In genomic region chr17:27755706-27756466, GRCh38 we compare ENCODE assay signal across 19 cellular contexts. TPM values are rescaled to one million over a fixed set of nuclear protein-coding genes. Genes with fewer than 3 reads are reported as not detected.
DNase-seq lines count a peak whose midpoint lies in the region; ATAC-seq, FAIRE-seq and TF ChIP-seq lines count a peak whose summit lies in the region.
"Had no signal": no experiment of that assay in that cellular context is flagged by ENCODE, and none has a peak within 500 bp of the region (broad histone marks: within the 10 kb centered on the region; RNA-seq: fewer than 3 reads in every experiment).

No MANE protein-coding gene starts in this region.

- no peaks in the 10 kb centered on the region for H3K4me1 Mint-ChIP-seq in stimulated activated naive B cell treated with anti-CD40 and anti-IgM and Interleukin-4, amounts not matched to agents 10 μg/mL and 1 μg/mL and 100 μg/mL, for 72 hours
- H3K4me1 Mint-ChIP-seq: CD14-positive monocyte had no signal

- H3K9ac ChIP-seq in kidney (ENCODE audit: low read length in 2 of 2): no peak overlapping the region
- H3K9ac ChIP-seq: BLaER1 had no signal

- peaks cover 0 to under 1% of the 10 kb centered on the region in 2 donors for H3K36me3 Mint-ChIP-seq in stimulated activated naive B cell treated with anti-CD40 and anti-IgM and Interleukin-4, amounts not matched to agents 10 μg/mL and 1 μg/mL and 100 μg/mL, for 72 hours
- H3K36me3 Mint-ChIP-seq: CD14-positive monocyte; CD4-positive, alpha-beta memory T cell had no signal

- no peaks in the 10 kb centered on the region for H3K9me3 ChIP-seq in kidney (ENCODE audit: control insufficient read depth in 1 of 2, low read length in 2 of 2)
- H3K9me3 ChIP-seq: BLaER1, HAP-1 had no signal

- H3K4me3 Mint-ChIP-seq in stimulated activated naive B cell treated with anti-CD40 and anti-IgM and Interleukin-4, amounts not matched to agents 10 μg/mL and 1 μg/mL and 100 μg/mL, for 72 hours: no peak overlapping the region
- H3K4me3 Mint-ChIP-seq: CD14-positive monocyte; CD4-positive, alpha-beta memory T cell; GM23338 had no signal

- no peak for TF ChIP-seq CTCF in kidney (IDR thresholded peaks at IDR 0.05; ENCODE audit: borderline replicate concordance, extremely low read depth, insufficient read depth)

- no peak overlapping the region for H3K27ac ChIP-seq in kidney (ENCODE audit: low read depth in 2 of 2, low read length in 2 of 2)
- H3K27ac ChIP-seq: BLaER1, HL-60 had no signal

- no peak for FAIRE-seq in kidney (lab: Jason Lieb, UNC)

- peaks cover 14 to 30% of the 10 kb centered on the region in 2 donors for H3K27me3 Mint-ChIP-seq in stimulated activated naive B cell treated with anti-CD40 and anti-IgM and Interleukin-4, amounts not matched to agents 10 μg/mL and 1 μg/mL and 100 μg/mL, for 72 hours

- H3K27ac Mint-ChIP-seq in stimulated activated naive B cell treated with anti-CD40 and anti-IgM and Interleukin-4, amounts not matched to agents 10 μg/mL and 1 μg/mL and 100 μg/mL, for 72 hours: no peak overlapping the region
- H3K27ac Mint-ChIP-seq: CD4-positive, alpha-beta memory T cell; GM23338 had no signal

- no peaks in the 10 kb centered on the region for H3K27me3 ChIP-seq in H7 (ENCODE audit: control insufficient read depth, insufficient read depth, low read length)
- H3K27me3 ChIP-seq: BLaER1 had no signal

- peak; percentile 27 for DNase-seq in activated CD4-positive, CD25-positive, alpha-beta regulatory T cell treated with anti-CD3 and anti-CD28 coated beads, Interleukin-2, amount 50 U/mL, for 72 hours
- DNase-seq in activated CD4-positive, CD25-positive, alpha-beta regulatory T cell (lab: John Stamatoyannopoulos, UW): no peak
- peak; percentile 27 for DNase-seq in H7
- peak; percentile 62 for DNase-seq in kidney
- peak; percentile 77 for DNase-seq in posterior vena cava (ENCODE audit: low spot score)
- no peak for DNase-seq in stimulated activated naive B cell treated with anti-CD40 and anti-IgM and Interleukin-4, amounts not matched to agents 10 μg/mL and 1 μg/mL and 100 μg/mL, for 72 hours
- no peak for DNase-seq in HK-2 (ENCODE audit: unreplicated experiment)
- DNase-seq: 8988T, DMS153, DMS79, GF-D8 had no signal

- H3K4me1 ChIP-seq in kidney (ENCODE audit: control insufficient read depth in 1 of 2, insufficient read depth in 1 of 2, low read depth in 1 of 2, low read length in 2 of 2): no peaks in the 10 kb centered on the region
- H3K4me1 ChIP-seq: HAP-1 had no signal

- no peak overlapping the region for H3K4me3 ChIP-seq in H7 (ENCODE audit: insufficient read depth, low read depth, low read length)
- H3K4me3 ChIP-seq in kidney (ENCODE audit: low read length in 2 of 2): no peak overlapping the region
- H3K4me3 ChIP-seq: BLaER1, GM23338, HAP-1 had no signal

- intact Hi-C loops in kidney (cut with DNase I): loop anchor here (5.0 kb wide), 1 partner anchor 99 kb away; no protein-coding TSS in a partner anchor
- intact Hi-C loops in posterior vena cava (cut with DNase I): loop anchor here in 1 of 2 donors (5.0 kb wide), 1 partner anchor 94 kb away; no protein-coding TSS in a partner anchor

- ATAC-seq in stimulated activated naive B cell treated with anti-CD40 and anti-IgM and Interleukin-4, amounts not matched to agents 10 μg/mL and 1 μg/mL and 100 μg/mL, for 72 hours (replicated peaks): no peak
- no peak for ATAC-seq in HG02610 (IDR thresholded peaks at IDR 0.05; ENCODE audit: unreplicated experiment)

- H3K36me3 ChIP-seq in H7 (replicated peaks; ENCODE audit: control insufficient read depth, insufficient read depth, low read length): no peaks in the 10 kb centered on the region
- H3K36me3 ChIP-seq in kidney (ENCODE audit: control insufficient read depth in 1 of 2, insufficient read depth in 2 of 2, low read length in 2 of 2): no peaks in the 10 kb centered on the region
- H3K36me3 ChIP-seq: BLaER1, HAP-1 had no signal

- no peaks in the 10 kb centered on the region for H3K9me3 Mint-ChIP-seq in stimulated activated naive B cell treated with anti-CD40 and anti-IgM and Interleukin-4, amounts not matched to agents 10 μg/mL and 1 μg/mL and 100 μg/mL, for 72 hours
- H3K9me3 Mint-ChIP-seq: CD4-positive, alpha-beta memory T cell; GM23338 had no signal

RNA-seq across cellular contexts. Expression of gene NOS2, which starts 44.4 kb away (rescaled TPM):
- total RNA-seq in H7 (2014; rRNA removed; shearing (Covaris generic)): 1.6 and 2.1 TPM in 2 replicates
- total RNA-seq in kidney (0.57 TPM), posterior vena cava (under 1 TPM; 0.33 to 0.51 TPM)
- 0.37 TPM for polyA plus RNA-seq in kidney (ENCODE audit: insufficient read depth, low read depth, low replicate concordance)
- polyA plus RNA-seq: AG04450, CD14-positive monocyte had no signal

Comparison
In these comparisons a context has a peak if more than half of its experiments do, and no peak if none do; other contexts are left out.
1. DNase-seq: peak in activated CD4-positive, CD25-positive, alpha-beta regulatory T cell treated with anti-CD3 and anti-CD28 coated beads, Interleukin-2, amount 50 U/mL, for 72 hours (single experiment), H7 (single experiment), kidney (single experiment) and posterior vena cava (single experiment); none in activated CD4-positive, CD25-positive, alpha-beta regulatory T cell (0 of 4), stimulated activated naive B cell treated with anti-CD40 and anti-IgM and Interleukin-4, amounts not matched to agents 10 μg/mL and 1 μg/mL and 100 μg/mL, for 72 hours (single experiment) and HK-2 (single experiment).